ENCODE assay signal across 9 cellular contexts in the genomic region with DNA sequence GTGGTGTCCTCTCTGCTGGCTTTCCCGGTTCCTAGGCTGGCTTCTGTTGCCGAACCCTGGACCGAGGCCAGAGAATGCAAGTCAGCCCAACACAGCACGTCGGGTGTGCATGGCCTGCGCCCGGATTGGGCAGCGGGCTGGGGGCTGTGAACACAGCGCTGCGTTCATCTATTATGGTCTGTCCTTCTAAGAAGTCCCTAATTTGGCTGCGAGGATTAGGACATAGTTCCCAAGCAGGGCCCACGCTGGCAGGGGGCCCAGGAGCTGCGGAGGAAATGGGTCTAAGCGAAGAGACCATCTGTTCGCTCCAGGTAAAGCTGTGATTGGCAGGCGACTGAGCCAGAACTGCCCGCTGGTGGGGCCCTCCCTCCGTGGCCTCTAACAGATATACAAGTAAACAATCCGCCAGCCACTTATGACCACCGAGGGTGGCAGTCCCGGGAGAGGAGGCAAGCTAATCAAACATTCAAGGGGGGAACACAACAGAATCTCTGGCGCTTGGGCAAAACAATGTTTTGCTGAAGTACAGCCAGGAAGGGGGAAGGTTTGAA. TPM values are rescaled to one million over a fixed set of nuclear protein-coding genes. Genes with fewer than 3 reads are reported as not detected.
DNase-seq lines count a peak whose midpoint lies in the region; ATAC-seq lines count a peak whose summit lies in the region.
"Had no signal": no experiment of that assay in that cellular context is flagged by ENCODE, and none has a peak within 500 bp of the region (broad histone marks: within the 10 kb centered on the region; RNA-seq: fewer than 3 reads in every experiment).

No MANE protein-coding gene starts in this region.

- H3K4me1 ChIP-seq in ectodermal cell (ENCODE audit: control insufficient read depth, insufficient read depth, low read length) = peaks cover 18% of the 10 kb centered on the region
- H3K4me1 ChIP-seq in urinary bladder (ENCODE audit: insufficient read depth) = no peaks in the 10 kb centered on the region

- ATAC-seq in HG03025 (IDR thresholded peaks at IDR 0.05; ENCODE audit: low FRiP score, unreplicated experiment) = no peak

- H3K27ac ChIP-seq in ectodermal cell (ENCODE audit: insufficient read depth, low read depth, low read length, poor library complexity, severe bottlenecking) (peak overlapping the region; percentile 30), urinary bladder (ENCODE audit: low read depth) (peak overlapping the region; percentile 34)

- H3K27me3 ChIP-seq in ectodermal cell (ENCODE audit: control insufficient read depth, insufficient read depth, low read length, poor library complexity, severe bottlenecking) = peaks cover 1% of the 10 kb centered on the region

- H3K9me3 ChIP-seq in ectodermal cell (ENCODE audit: control insufficient read depth, low read length) = no peaks in the 10 kb centered on the region

- H3K36me3 ChIP-seq in ectodermal cell (ENCODE audit: control insufficient read depth, insufficient read depth, low read length) (no peaks in the 10 kb centered on the region), urinary bladder (ENCODE audit: insufficient read depth) (no peaks in the 10 kb centered on the region)

- 57 to 61% methylated on average over 22 of the region's 22 CpGs for WGBS in ectodermal cell, 2 experiments
- 4% methylated on average over 22 of the region's 22 CpGs for WGBS in urinary bladder

- H3K4me3 ChIP-seq in ectodermal cell (ENCODE audit: insufficient read depth, low read depth, low read length) (no peak overlapping the region), urinary bladder (ENCODE audit: low read depth, low read length) (no peak overlapping the region)

- DNase-seq in HCEC 1CT = peak; percentile 52
- peak; percentile 1 for DNase-seq in NCI-H526 treated with DMSO at 0.1 percent for 48 hours (lab: John Stamatoyannopoulos, UW)
- peak; percentile 52 for DNase-seq in middle frontal gyrus (ENCODE audit: extremely low spot score, low spot score)
- DNase-seq in NCI-H226 = no peak
- DNase-seq in activated CD8-positive, alpha-beta memory T cell treated with anti-CD3 and anti-CD28 coated beads, Interleukin-2, amount 50 U/mL, for 4 hours = no peak

RNA-seq across cellular contexts. Expression of gene SYCE2, which starts 6.0 kb away (rescaled TPM):
- 3.3 TPM for polyA plus RNA-seq in ectodermal cell (2013, experiment 1 of 4)
- polyA plus RNA-seq in ectodermal cell (2013, experiment 2 of 4) = 1.8 TPM
- polyA plus RNA-seq in ectodermal cell (2013, experiment 3 of 4) = 2.4 TPM
- polyA plus RNA-seq in ectodermal cell (2013, experiment 4 of 4) = 3.5 TPM
- 0.85 TPM for total RNA-seq in urinary bladder
- polyA plus RNA-seq in urinary bladder = 0.10 TPM

RNA-seq across cellular contexts. Expression of gene FARSA, which starts 20.4 kb away (rescaled TPM):
- polyA plus RNA-seq in ectodermal cell (2013, experiment 1 of 4) = 67.5 TPM
- 66.0 TPM for polyA plus RNA-seq in ectodermal cell (2013, experiment 2 of 4)
- 39.9 TPM for polyA plus RNA-seq in ectodermal cell (2013, experiment 3 of 4)
- polyA plus RNA-seq in ectodermal cell (2013, experiment 4 of 4) = 45.2 TPM
- 27.2 TPM for total RNA-seq in urinary bladder
- 51.3 TPM for polyA plus RNA-seq in urinary bladder

RNA-seq across cellular contexts. Expression of gene GCDH, which starts 22.1 kb away (rescaled TPM):
- polyA plus RNA-seq in ectodermal cell (2013, experiment 1 of 4) = 32.5 TPM
- 36.8 TPM for polyA plus RNA-seq in ectodermal cell (2013, experiment 2 of 4)
- polyA plus RNA-seq in ectodermal cell (2013, experiment 3 of 4) = 31.8 TPM
- polyA plus RNA-seq in ectodermal cell (2013, experiment 4 of 4) = 28.7 TPM
- 13.8 TPM for total RNA-seq in urinary bladder
- 54.5 TPM for polyA plus RNA-seq in urinary bladder

RNA-seq across cellular contexts. Expression of gene CALR, which starts 25.3 kb away (rescaled TPM):
- 779 TPM for polyA plus RNA-seq in ectodermal cell (2013, experiment 1 of 4)
- polyA plus RNA-seq in ectodermal cell (2013, experiment 2 of 4) = 666 TPM
- 579 TPM for polyA plus RNA-seq in ectodermal cell (2013, experiment 3 of 4)
- 617 TPM for polyA plus RNA-seq in ectodermal cell (2013, experiment 4 of 4)
- total RNA-seq in urinary bladder = 350 TPM
- 366 TPM for polyA plus RNA-seq in urinary bladder

RNA-seq across cellular contexts. Expression of gene KLF1, which starts 26.1 kb away (rescaled TPM):
- 0.24 TPM for polyA plus RNA-seq in ectodermal cell (2013, experiment 1 of 4)
- polyA plus RNA-seq in ectodermal cell (2013, experiment 2 of 4) = 0.20 TPM
- polyA plus RNA-seq in ectodermal cell (2013, experiment 3 of 4) = not detected
- polyA plus RNA-seq in ectodermal cell (2013, experiment 4 of 4) = 0.20 TPM
- total RNA-seq in urinary bladder = 0.26 TPM
- polyA plus RNA-seq in urinary bladder = 0.08 TPM
- polyA plus RNA-seq: neural cell had no signal

Comparison
In these comparisons a context has a peak if more than half of its experiments do, and no peak if none do; other contexts are left out.
1. DNase-seq: peak in HCEC 1CT (single experiment), NCI-H526 treated with DMSO at 0.1 percent for 48 hours (single experiment) and middle frontal gyrus (single experiment); none in NCI-H226 (single experiment) and activated CD8-positive, alpha-beta memory T cell treated with anti-CD3 and anti-CD28 coated beads, Interleukin-2, amount 50 U/mL, for 4 hours (single experiment).